In the genomic region with DNA sequence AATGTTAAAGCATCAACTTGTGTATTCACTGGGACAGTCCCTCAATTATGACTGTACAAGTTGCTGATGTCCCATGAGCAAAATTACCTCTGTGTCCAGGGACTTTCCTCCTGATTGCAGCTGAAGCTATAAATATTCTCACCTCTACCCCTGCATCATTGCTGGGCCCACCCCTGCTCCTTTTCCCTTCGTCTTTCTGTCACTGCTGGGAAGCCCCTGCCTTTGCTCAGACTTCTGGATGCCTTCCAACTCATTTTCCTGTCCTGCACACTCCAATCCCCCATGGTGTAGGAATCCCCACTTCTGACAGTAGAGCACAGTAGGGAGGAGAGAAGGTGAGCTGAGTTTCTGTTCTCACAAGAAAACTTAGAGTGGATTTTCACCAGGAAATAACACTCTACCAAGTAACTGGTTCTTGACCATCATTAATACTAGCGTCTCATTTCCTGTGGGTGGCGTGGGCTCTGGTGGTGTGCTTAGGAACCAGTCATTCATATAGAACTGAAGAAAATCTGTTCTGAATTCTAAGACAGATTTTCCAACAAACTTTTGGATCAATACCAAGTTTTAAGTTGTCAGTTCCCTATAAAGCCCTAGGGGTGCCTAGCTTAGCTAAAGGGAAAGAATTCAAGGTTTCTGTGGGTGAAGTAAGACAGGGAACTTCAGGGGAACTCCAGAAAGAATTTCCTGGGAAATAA, we compare ENCODE assay signal across 10 cellular contexts.
DNase-seq lines count a peak whose midpoint lies in the region; ATAC-seq and TF ChIP-seq lines count a peak whose summit lies in the region.
"Had no signal": no experiment of that assay in that cellular context is flagged by ENCODE, and none has a peak within 500 bp of the region (broad histone marks: within the 10 kb centered on the region; RNA-seq: fewer than 3 reads in every experiment).

No MANE protein-coding gene starts in this region.

- TF ChIP-seq POLR2A in spleen (IDR thresholded peaks at IDR 0.05): no peak

- H3K4me3 ChIP-seq in spleen: no peak overlapping the region

- H3K9me3 ChIP-seq in spleen: no peaks in the 10 kb centered on the region

- H3K27me3 Mint-ChIP-seq in activated naive CD8-positive, alpha-beta T cell treated with anti-CD3 and anti-CD28 coated beads, Interleukin-2, amount 50 U/mL, for 24 hours: peaks cover 4% of the 10 kb centered on the region
- no peaks in the 10 kb centered on the region for H3K27me3 Mint-ChIP-seq in endothelial cell (ENCODE audit: unreplicated experiment)

- no peaks in the 10 kb centered on the region for H3K36me3 ChIP-seq in spleen

- WGBS in spleen, 5 donors: 7 to 31% (median 21%) methylated on average over 3 of the region's 3 CpGs

- peak overlapping the region; percentile 92 for H3K27ac Mint-ChIP-seq in activated naive CD8-positive, alpha-beta T cell treated with anti-CD3 and anti-CD28 coated beads, Interleukin-2, amount 50 U/mL, for 24 hours
- no peak overlapping the region for H3K27ac Mint-ChIP-seq in endothelial cell (ENCODE audit: unreplicated experiment)

- peaks cover 31% of the 10 kb centered on the region for H3K4me1 Mint-ChIP-seq in activated naive CD8-positive, alpha-beta T cell treated with anti-CD3 and anti-CD28 coated beads, Interleukin-2, amount 50 U/mL, for 24 hours
- H3K4me1 Mint-ChIP-seq in endothelial cell (ENCODE audit: unreplicated experiment): no peaks in the 10 kb centered on the region

- H3K27ac ChIP-seq in spleen: no peak overlapping the region

- peaks cover 0 to 10% (median 0%) of the 10 kb centered on the region in 7 donors for H3K27me3 ChIP-seq in spleen (replicated peaks in 1 of 7)

- peak; percentile 69 for ATAC-seq in HG03039 (IDR thresholded peaks at IDR 0.05; ENCODE audit: unreplicated experiment)
- peak; percentile 88 for ATAC-seq in activated naive CD8-positive, alpha-beta T cell treated with anti-CD3 and anti-CD28 coated beads, Interleukin-2, amount 50 U/mL, for 24 hours

- peaks cover 2% of the 10 kb centered on the region for H3K36me3 Mint-ChIP-seq in activated naive CD8-positive, alpha-beta T cell treated with anti-CD3 and anti-CD28 coated beads, Interleukin-2, amount 50 U/mL, for 24 hours (ENCODE audit: low read depth)
- H3K36me3 Mint-ChIP-seq in endothelial cell (ENCODE audit: low read depth, unreplicated experiment): no peaks in the 10 kb centered on the region

- peak; percentile 25 for DNase-seq in stimulated activated CD4-positive, alpha-beta T cell treated with anti-CD3 and anti-CD28 coated beads, Interleukin-15, amount 100 ng/mL, for 24 hours
- DNase-seq in stimulated activated CD4-positive, alpha-beta T cell treated with anti-CD3 and anti-CD28 coated beads, Interleukin-12 subunit alpha, Interleukin-12 subunit beta, amount 100 ng/mL, for 4 hours: no peak
- DNase-seq in activated naive CD8-positive, alpha-beta T cell treated with anti-CD3 and anti-CD28 coated beads, Interleukin-2, amount 50 U/mL, for 24 hours: peak; percentile 30
- DNase-seq in spleen (no peak), endothelial cell (ENCODE audit: low spot score) (no peak), islet precursor cell (no peak)
- DNase-seq in activated effector memory CD4-positive, alpha-beta T cell treated with Interleukin-2 at 50 U/mL for 16 hours: no peak
- DNase-seq: NCI-H1930 had no signal

- intact Hi-C loops in spleen (cut with DNase I; ENCODE audit: low total_unique reads): no loop called here

- no peak overlapping the region for H3K4me3 Mint-ChIP-seq in activated naive CD8-positive, alpha-beta T cell treated with anti-CD3 and anti-CD28 coated beads, Interleukin-2, amount 50 U/mL, for 24 hours
- H3K4me3 Mint-ChIP-seq in endothelial cell (ENCODE audit: unreplicated experiment): no peak overlapping the region
- H3K4me3 Mint-ChIP-seq: central memory CD8-positive, alpha-beta T cell had no signal

- peaks cover 0 to 8% (median 0%) of the 10 kb centered on the region in 6 donors for H3K4me1 ChIP-seq in spleen

- no peaks in the 10 kb centered on the region for H3K9me3 Mint-ChIP-seq in activated naive CD8-positive, alpha-beta T cell treated with anti-CD3 and anti-CD28 coated beads, Interleukin-2, amount 50 U/mL, for 24 hours
- H3K9me3 Mint-ChIP-seq in endothelial cell (ENCODE audit: unreplicated experiment): no peaks in the 10 kb centered on the region
- H3K9me3 Mint-ChIP-seq: central memory CD8-positive, alpha-beta T cell had no signal

- TF ChIP-seq CTCF in spleen (IDR thresholded peaks at IDR 0.05 in 8 of 11, conservative IDR thresholded peaks at IDR 0.05 in 3 of 11): no peak
- no peak for TF ChIP-seq CTCF in endothelial cell (IDR thresholded peaks at IDR 0.05; ENCODE audit: unreplicated experiment)

Comparison
In these comparisons a context has a peak if more than half of its experiments do, and no peak if none do; other contexts are left out.
1. DNase-seq: peak in stimulated activated CD4-positive, alpha-beta T cell treated with anti-CD3 and anti-CD28 coated beads, Interleukin-15, amount 100 ng/mL, for 24 hours (single experiment) and activated naive CD8-positive, alpha-beta T cell treated with anti-CD3 and anti-CD28 coated beads, Interleukin-2, amount 50 U/mL, for 24 hours (single experiment); none in stimulated activated CD4-positive, alpha-beta T cell treated with anti-CD3 and anti-CD28 coated beads, Interleukin-12 subunit alpha, Interleukin-12 subunit beta, amount 100 ng/mL, for 4 hours (single experiment), spleen (single experiment), activated effector memory CD4-positive, alpha-beta T cell treated with Interleukin-2 at 50 U/mL for 16 hours (single experiment), endothelial cell (single experiment) and islet precursor cell (single experiment).